In genomic region chr3:13494463-13495350, GRCh38 we compare ENCODE assay signal across 9 cellular contexts. TPM values are rescaled to one million over a fixed set of nuclear protein-coding genes. Genes with fewer than 3 reads are reported as not detected.
DNase-seq lines count a peak whose midpoint lies in the region; ATAC-seq and TF ChIP-seq lines count a peak whose summit lies in the region.
"Had no signal": no experiment of that assay in that cellular context is flagged by ENCODE, and none has a peak within 500 bp of the region (broad histone marks: within the 10 kb centered on the region; RNA-seq: fewer than 3 reads in every experiment).

No MANE protein-coding gene starts in this region.

- H3K27ac ChIP-seq in WERI-Rb-1: no peak overlapping the region
- H3K27ac ChIP-seq: skin epidermis had no signal

- H3K27me3 ChIP-seq in WERI-Rb-1 (ENCODE audit: insufficient read depth, low read depth, severe bottlenecking): no peaks in the 10 kb centered on the region

- TF ChIP-seq CTCF in WERI-Rb-1 (IDR thresholded peaks at IDR 0.05; ENCODE audit: low read depth, low read length): peak; percentile 64

- peak; percentile 24 for DNase-seq in activated CD4-positive, alpha-beta T cell treated with anti-CD3 and anti-CD28 coated beads for 48 hours
- DNase-seq in activated CD4-positive, alpha-beta T cell treated with anti-CD3 and anti-CD28 coated beads for 4 hours: no peak
- no peak for DNase-seq in WERI-Rb-1
- peak; percentile 37 for DNase-seq in left cardiac atrium
- DNase-seq in stimulated activated naive CD8-positive, alpha-beta T cell treated with anti-CD3 and anti-CD28 coated beads, Interleukin-15, Interleukin-2, amounts not matched to agents 100 U/mL and 50 U/mL, for 24 hours: no peak
- DNase-seq in stimulated activated CD4-positive, alpha-beta T cell treated with anti-CD3 and anti-CD28 coated beads, Interleukin-1b, Interleukin-23, amount 100 ng/mL, for 48 hours: no peak
- DNase-seq in NCI-H2107 treated with DMSO at 0.1 percent for 48 hours (lab: John Stamatoyannopoulos, UW; ENCODE audit: unreplicated experiment): no peak
- DNase-seq in NCI-H1417 treated with DMSO at 0.1 percent for 48 hours (lab: John Stamatoyannopoulos, UW): no peak

- intact Hi-C loops in left cardiac atrium (cut with DNase I): loop anchor here in 1 of 2 donors (2.0 kb wide), 1 partner anchor 154 kb away; no protein-coding TSS in a partner anchor

- peak; percentile 16 to 33 for ATAC-seq in left cardiac atrium
- peak; percentile 38 for ATAC-seq in stimulated activated naive CD8-positive, alpha-beta T cell treated with anti-CD3 and anti-CD28 coated beads, Interleukin-15, Interleukin-2, amounts not matched to agents 100 U/mL and 50 U/mL, for 24 hours

- no peaks in the 10 kb centered on the region for H3K36me3 ChIP-seq in WERI-Rb-1

- no peak overlapping the region for H3K4me3 ChIP-seq in WERI-Rb-1 (ENCODE audit: low read depth, low read length)
- H3K4me3 ChIP-seq: skin epidermis had no signal

- peaks cover 3% of the 10 kb centered on the region for H3K9me3 ChIP-seq in WERI-Rb-1 (ENCODE audit: severe bottlenecking)

RNA-seq across cellular contexts. Expression of gene HDAC11, which starts 14.6 kb away (rescaled TPM):
- total RNA-seq in left cardiac atrium: 10 to 100 TPM; 27.6 to 36.0 TPM

RNA-seq across cellular contexts. Expression of gene FBLN2, which starts 54.2 kb away (rescaled TPM):
- 100 to 1,000 TPM; 178 to 256 TPM for total RNA-seq in left cardiac atrium

Comparison
In these comparisons a context has a peak if more than half of its experiments do, and no peak if none do; other contexts are left out.
1. DNase-seq: peak in activated CD4-positive, alpha-beta T cell treated with anti-CD3 and anti-CD28 coated beads for 48 hours (single experiment) and left cardiac atrium (single experiment); none in activated CD4-positive, alpha-beta T cell treated with anti-CD3 and anti-CD28 coated beads for 4 hours (0 of 2), WERI-Rb-1 (single experiment), stimulated activated naive CD8-positive, alpha-beta T cell treated with anti-CD3 and anti-CD28 coated beads, Interleukin-15, Interleukin-2, amounts not matched to agents 100 U/mL and 50 U/mL, for 24 hours (single experiment), stimulated activated CD4-positive, alpha-beta T cell treated with anti-CD3 and anti-CD28 coated beads, Interleukin-1b, Interleukin-23, amount 100 ng/mL, for 48 hours (single experiment), NCI-H2107 treated with DMSO at 0.1 percent for 48 hours (single experiment) and NCI-H1417 treated with DMSO at 0.1 percent for 48 hours (single experiment).